8 cellular contexts compared by ENCODE assay signal in genomic region chr3:14988988-14989394, GRCh38. TPM values are rescaled to one million over a fixed set of nuclear protein-coding genes. Genes with fewer than 3 reads are reported as not detected.
DNase-seq lines count a peak whose midpoint lies in the region; ATAC-seq and TF ChIP-seq lines count a peak whose summit lies in the region.

No MANE protein-coding gene starts in this region.

- peak; percentile 29 for TF ChIP-seq POLR2A in GM19099 (IDR thresholded peaks at IDR 0.05; ENCODE audit: extremely low read depth, insufficient read length, low read depth)
- TF ChIP-seq POLR2A in vagina (IDR thresholded peaks at IDR 0.05), result no peak

- H3K36me3 Mint-ChIP-seq in T-helper 2 cell treated with Interferon-gamma antibody and Interleukin-4, amounts not matched to agents 5 μg/mL and 100 μg/mL, for 36 hours (ENCODE audit: low read depth), result peaks cover 16% of the 10 kb centered on the region

- no peaks in the 10 kb centered on the region for H3K27me3 Mint-ChIP-seq in T-helper 2 cell treated with Interferon-gamma antibody and Interleukin-4, amounts not matched to agents 5 μg/mL and 100 μg/mL, for 36 hours (ENCODE audit: low read depth)

- H3K27ac ChIP-seq in DND-41 (ENCODE audit: low read length), result no peak overlapping the region
- no peak overlapping the region for H3K27ac ChIP-seq in vagina

- H3K9me3 Mint-ChIP-seq in T-helper 2 cell treated with Interferon-gamma antibody and Interleukin-4, amounts not matched to agents 5 μg/mL and 100 μg/mL, for 36 hours, result no peaks in the 10 kb centered on the region

- peaks cover 45% of the 10 kb centered on the region for H4K20me1 ChIP-seq in DND-41 (ENCODE audit: insufficient read depth, low read length)

- no peak overlapping the region for H3K4me2 ChIP-seq in DND-41 (ENCODE audit: insufficient read depth, low read length)

- H3K9ac ChIP-seq in DND-41 (ENCODE audit: low read depth, low read length), result no peak overlapping the region

- H3K4me1 Mint-ChIP-seq in T-helper 2 cell treated with Interferon-gamma antibody and Interleukin-4, amounts not matched to agents 5 μg/mL and 100 μg/mL, for 36 hours (ENCODE audit: low read depth), result peaks cover 29% of the 10 kb centered on the region

- H3K27ac Mint-ChIP-seq in T-helper 2 cell treated with Interferon-gamma antibody and Interleukin-4, amounts not matched to agents 5 μg/mL and 100 μg/mL, for 36 hours, result peak overlapping the region; percentile 11

- H3K4me1 ChIP-seq in DND-41 (ENCODE audit: insufficient read depth, low read length), result no peaks in the 10 kb centered on the region
- peaks cover 28% of the 10 kb centered on the region for H3K4me1 ChIP-seq in vagina

- no peak overlapping the region for H2AFZ ChIP-seq in DND-41 (ENCODE audit: low read depth, low read length)

- peaks cover 97% of the 10 kb centered on the region for H3K79me2 ChIP-seq in DND-41 (ENCODE audit: insufficient read depth, low read length)

- H3K36me3 ChIP-seq in DND-41 (ENCODE audit: insufficient read depth, low read length), result peaks cover 6% of the 10 kb centered on the region; the same call in 1 of the 2 replicates
- H3K36me3 ChIP-seq in vagina, result no peaks in the 10 kb centered on the region

- intact Hi-C loops in vagina (cut with DNase I), result no loop called here

- no peak overlapping the region for H3K4me3 ChIP-seq in DND-41 (ENCODE audit: low read depth in 1 of 2, low read length in 2 of 2)
- H3K4me3 ChIP-seq in vagina, result no peak overlapping the region

- no peak overlapping the region for H3K4me3 Mint-ChIP-seq in T-helper 2 cell treated with Interferon-gamma antibody and Interleukin-4, amounts not matched to agents 5 μg/mL and 100 μg/mL, for 36 hours

- H3K9me3 ChIP-seq in DND-41 (ENCODE audit: insufficient read depth, low read length, severe bottlenecking) (no peaks in the 10 kb centered on the region), vagina (no peaks in the 10 kb centered on the region)

- peak; percentile 74 for ATAC-seq in DND-41 (ENCODE audit: insufficient read depth, low read depth)
- peak; percentile 99 for ATAC-seq in HG03095 (IDR thresholded peaks at IDR 0.05; ENCODE audit: unreplicated experiment)

- DNase-seq in DND-41 (no peak), NCI-H1417 treated with DMSO at 0.1 percent for 48 hours (lab: John Stamatoyannopoulos, UW) (no peak), vagina (ENCODE audit: extremely low spot score in 2 of 2) (no peak), NCI-H1048 (lab: John Stamatoyannopoulos, UW) (no peak)
- peak; percentile 10 for DNase-seq in T-helper 2 cell treated with Interferon-gamma antibody and Interleukin-4, amounts not matched to agents 5 μg/mL and 100 μg/mL, for 36 hours (ENCODE audit: low spot score)
- DNase-seq in stimulated activated CD4-positive, alpha-beta T cell treated with anti-CD3 and anti-CD28 coated beads, Interleukin-1b, Interleukin-23, amount 100 ng/mL, for 48 hours, result peak; percentile 63

- TF ChIP-seq CTCF in DND-41 (IDR thresholded peaks at IDR 0.05; ENCODE audit: borderline replicate concordance, extremely low read depth, low read length, poor library complexity, severe bottlenecking), result no peak
- TF ChIP-seq CTCF in vagina (IDR thresholded peaks at IDR 0.05), result no peak

- H3K27me3 ChIP-seq in DND-41 (ENCODE audit: insufficient read depth, low read length, poor library complexity), result no peaks in the 10 kb centered on the region
- H3K27me3 ChIP-seq in vagina, result no peaks in the 10 kb centered on the region

RNA-seq across cellular contexts. Expression of gene NR2C2, which starts 41.6 kb away (rescaled TPM):
- 40.0 TPM for total RNA-seq in vagina

Comparison
In these comparisons a context has a peak if more than half of its experiments do, and no peak if none do; other contexts are left out.
1. DNase-seq: peak in T-helper 2 cell treated with Interferon-gamma antibody and Interleukin-4, amounts not matched to agents 5 μg/mL and 100 μg/mL, for 36 hours (single experiment) and stimulated activated CD4-positive, alpha-beta T cell treated with anti-CD3 and anti-CD28 coated beads, Interleukin-1b, Interleukin-23, amount 100 ng/mL, for 48 hours (single experiment); none in DND-41 (single experiment), NCI-H1417 treated with DMSO at 0.1 percent for 48 hours (single experiment), vagina (0 of 2) and NCI-H1048 (single experiment).